Comparison of ENCODE assay signal across 9 cellular contexts in genomic region chr13:79631260-79631659, GRCh38.
DNase-seq lines count a peak whose midpoint lies in the region; ATAC-seq and TF ChIP-seq lines count a peak whose summit lies in the region.
"Had no signal": no experiment of that assay in that cellular context is flagged by ENCODE, and none has a peak within 500 bp of the region (broad histone marks: within the 10 kb centered on the region; RNA-seq: fewer than 3 reads in every experiment).

No MANE protein-coding gene starts in this region.

- H3K9ac ChIP-seq in SK-N-SH = no peak overlapping the region

- H3K4me3 ChIP-seq in SK-N-SH (ENCODE audit: low read depth in 2 of 2, low read length in 1 of 2) (no peak overlapping the region), foreskin fibroblast (ENCODE audit: low read depth in 1 of 2, low read length in 2 of 2) (no peak overlapping the region), suprapubic skin (no peak overlapping the region)

- no peak for ATAC-seq in GM19351 (IDR thresholded peaks at IDR 0.05; ENCODE audit: unreplicated experiment)
- no peak for ATAC-seq in HG03520 (IDR thresholded peaks at IDR 0.05; ENCODE audit: unreplicated experiment)
- ATAC-seq: stimulated activated memory B cell treated with anti-CD40 and anti-IgM and Interleukin-4, amounts not matched to agents 10 μg/mL and 1 μg/mL and 100 μg/mL, for 72 hours had no signal

- TF ChIP-seq RAD21 in SK-N-SH (IDR thresholded peaks at IDR 0.05; ENCODE audit: low read length) = peak; percentile 62

- no peak for TF ChIP-seq POLR2A in suprapubic skin (IDR thresholded peaks at IDR 0.05)

- no peaks in the 10 kb centered on the region for H3K27me3 ChIP-seq in SK-N-SH (ENCODE audit: insufficient read depth)
- no peaks in the 10 kb centered on the region for H3K27me3 ChIP-seq in suprapubic skin

- H3K36me3 ChIP-seq in SK-N-SH (replicated peaks in 1 of 2; ENCODE audit: control insufficient read depth in 1 of 2, insufficient read depth in 2 of 2, low read length in 1 of 2) (no peaks in the 10 kb centered on the region), suprapubic skin (no peaks in the 10 kb centered on the region)

- no peaks in the 10 kb centered on the region for H3K79me2 ChIP-seq in SK-N-SH (ENCODE audit: insufficient read depth)

- H2AFZ ChIP-seq in SK-N-SH (ENCODE audit: low read depth) = no peak overlapping the region

- TF ChIP-seq CTCF in SK-N-SH (IDR thresholded peaks at IDR 0.05) (peak; percentile 66), foreskin fibroblast (IDR thresholded peaks at IDR 0.05; ENCODE audit: low read depth, low read length) (peak; percentile 19), suprapubic skin (IDR thresholded peaks at IDR 0.05) (peak; percentile 10 to 23)

- H3K27ac ChIP-seq in SK-N-SH (ENCODE audit: low read depth in 2 of 2, low read length in 1 of 2) = peak overlapping the region; percentile 0 to 18; a peak in 3 of 4 replicates
- H3K27ac ChIP-seq in suprapubic skin = no peak overlapping the region

- peak; percentile 23 to 53; a peak in 1 of 4 replicates for TF ChIP-seq EP300 in SK-N-SH (IDR thresholded peaks at IDR 0.05; ENCODE audit: borderline replicate concordance in 1 of 2, low read depth in 1 of 2, low read length in 1 of 2)
- TF ChIP-seq EP300 in suprapubic skin (IDR thresholded peaks at IDR 0.05) = no peak

- peaks cover 0 to 10% of the 10 kb centered on the region in 2 experiments; a peak in 2 of 4 replicates for H3K4me1 ChIP-seq in SK-N-SH (ENCODE audit: control insufficient read depth in 1 of 2, insufficient read depth in 2 of 2, low read depth in 1 of 2, low read length in 1 of 2)
- H3K4me1 ChIP-seq in suprapubic skin = peaks cover 18% of the 10 kb centered on the region

- CTCF ChIA-PET in SK-N-SH (lab: Yijun Ruan, JAX) = interaction anchor here (0.6 to 1.7 kb wide), 7 partner anchors 8 to 1385 kb away, joined by 3 to 5 read pairs (median 4); no protein-coding TSS in a partner anchor

- H3K9me3 ChIP-seq in SK-N-SH = no peaks in the 10 kb centered on the region
- no peaks in the 10 kb centered on the region for H3K9me3 ChIP-seq in suprapubic skin

- peak; percentile 3 for DNase-seq in NCI-H2171 treated with DMSO at 0.1 percent for 48 hours (lab: John Stamatoyannopoulos, UW)
- no peak for DNase-seq in NCI-H2171 (lab: John Stamatoyannopoulos, UW)
- DNase-seq in SK-N-SH = no peak
- DNase-seq in foreskin fibroblast = peak; percentile 84 to 95
- no peak for DNase-seq in suprapubic skin (ENCODE audit: low spot score in 2 of 2)
- DNase-seq in DMS79 (lab: John Stamatoyannopoulos, UW) = no peak

- POLR2A ChIA-PET in SK-N-SH (lab: Yijun Ruan, JAX) = no interaction called here

- H3F3A ChIP-seq in SK-N-SH (replicated peaks; ENCODE audit: insufficient read depth) = no peaks in the 10 kb centered on the region

- 0% methylated on average over 1 of the region's 1 CpG for WGBS in SK-N-SH (ENCODE audit: low lambda C conversion rate)
- 11% methylated on average over 1 of the region's 1 CpG for WGBS in suprapubic skin

- H3K9me2 ChIP-seq in SK-N-SH = no peaks in the 10 kb centered on the region

- H4K20me1 ChIP-seq in SK-N-SH (ENCODE audit: insufficient read depth) = no peaks in the 10 kb centered on the region

- H3K4me2 ChIP-seq in SK-N-SH = no peak overlapping the region

TF ChIP-seq in SK-N-SH, 30 proteins besides CTCF, POLR2A, EP300 and RAD21:
- TF ChIP-seq, protein P1, sequence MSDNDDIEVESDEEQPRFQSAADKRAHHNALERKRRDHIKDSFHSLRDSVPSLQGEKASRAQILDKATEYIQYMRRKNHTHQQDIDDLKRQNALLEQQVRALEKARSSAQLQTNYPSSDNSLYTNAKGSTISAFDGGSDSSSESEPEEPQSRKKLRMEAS (IDR thresholded peaks at IDR 0.05; ENCODE audit: low read depth) = no peak
- TF ChIP-seq FOSL2 (IDR thresholded peaks at IDR 0.05; ENCODE audit: borderline replicate concordance, low read depth) = peak; percentile 83; the same call in 1 of the 2 replicates
- no peak for TF ChIP-seq TAF1 (IDR thresholded peaks at IDR 0.05; ENCODE audit: borderline replicate concordance, low read depth, low read length)
- peak; percentile 39 for TF ChIP-seq SMC3 (IDR thresholded peaks at IDR 0.05; ENCODE audit: low read depth, low read length)
- TF ChIP-seq, protein P2, sequence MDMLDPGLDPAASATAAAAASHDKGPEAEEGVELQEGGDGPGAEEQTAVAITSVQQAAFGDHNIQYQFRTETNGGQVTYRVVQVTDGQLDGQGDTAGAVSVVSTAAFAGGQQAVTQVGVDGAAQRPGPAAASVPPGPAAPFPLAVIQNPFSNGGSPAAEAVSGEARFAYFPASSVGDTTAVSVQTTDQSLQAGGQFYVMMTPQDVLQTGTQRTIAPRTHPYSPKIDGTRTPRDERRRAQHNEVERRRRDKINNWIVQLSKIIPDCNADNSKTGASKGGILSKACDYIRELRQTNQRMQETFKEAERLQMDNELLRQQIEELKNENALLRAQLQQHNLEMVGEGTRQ (IDR thresholded peaks at IDR 0.05; ENCODE audit: borderline replicate concordance, low read depth, low read length) = no peak
- TF ChIP-seq CHD2 (IDR thresholded peaks at IDR 0.05; ENCODE audit: low read length, partially characterized antibody) = peak; percentile 16
- TF ChIP-seq ELF1 (IDR thresholded peaks at IDR 0.05) = no peak
- no peak for TF ChIP-seq FOXJ3 (CRISPR knock-in tag; IDR thresholded peaks at IDR 0.05)
- peak; percentile 61; the same call in 1 of the 2 replicates for TF ChIP-seq NFIC (IDR thresholded peaks at IDR 0.05; ENCODE audit: borderline replicate concordance)
- peak; percentile 26; the same call in 1 of the 2 replicates for TF ChIP-seq POLR2AphosphoS5 (IDR thresholded peaks at IDR 0.05; ENCODE audit: low read depth, low read length)
- peak; percentile 83 for TF ChIP-seq JUND (IDR thresholded peaks at IDR 0.05)
- no peak for TF ChIP-seq YY1 (IDR thresholded peaks at IDR 0.05; ENCODE audit: low read depth)
- peak; percentile 53 for TF ChIP-seq TCF12 (IDR thresholded peaks at IDR 0.05)
- TF ChIP-seq RXRA (IDR thresholded peaks at IDR 0.05; ENCODE audit: borderline replicate concordance, low read depth) = 0 out of 2 replicates have a peak, but pooled peaks have one; percentile 15
- TF ChIP-seq, protein P3, sequence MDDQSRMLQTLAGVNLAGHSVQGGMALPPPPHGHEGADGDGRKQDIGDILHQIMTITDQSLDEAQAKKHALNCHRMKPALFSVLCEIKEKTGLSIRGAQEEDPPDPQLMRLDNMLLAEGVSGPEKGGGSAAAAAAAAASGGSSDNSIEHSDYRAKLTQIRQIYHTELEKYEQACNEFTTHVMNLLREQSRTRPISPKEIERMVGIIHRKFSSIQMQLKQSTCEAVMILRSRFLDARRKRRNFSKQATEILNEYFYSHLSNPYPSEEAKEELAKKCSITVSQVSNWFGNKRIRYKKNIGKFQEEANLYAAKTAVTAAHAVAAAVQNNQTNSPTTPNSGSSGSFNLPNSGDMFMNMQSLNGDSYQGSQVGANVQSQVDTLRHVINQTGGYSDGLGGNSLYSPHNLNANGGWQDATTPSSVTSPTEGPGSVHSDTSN (IDR thresholded peaks at IDR 0.05) = peak; percentile 59; the same call in 1 of the 2 replicates
TF ChIP-seq in SK-N-SH: peak in this region for 9.

Comparison
In these comparisons a context has a peak if more than half of its experiments do, and no peak if none do; other contexts are left out.
1. DNase-seq: peak in NCI-H2171 treated with DMSO at 0.1 percent for 48 hours (single experiment) and foreskin fibroblast (2 of 2); none in NCI-H2171 (single experiment), SK-N-SH (single experiment), suprapubic skin (0 of 2) and DMS79 (single experiment).
2. Peak in every context shown above with its lines, with median percentiles within 50 percentile points of each other: CTCF ChIP-seq.